9 cellular contexts compared by ENCODE assay signal in genomic region chrX:83916525-83916924, GRCh38. TPM values are rescaled to one million over a fixed set of nuclear protein-coding genes. Genes with fewer than 3 reads are reported as not detected.
DNase-seq lines count a peak whose midpoint lies in the region; ATAC-seq and TF ChIP-seq lines count a peak whose summit lies in the region.
"Had no signal": no experiment of that assay in that cellular context is flagged by ENCODE, and none has a peak within 500 bp of the region (broad histone marks: within the 10 kb centered on the region; RNA-seq: fewer than 3 reads in every experiment).

No MANE protein-coding gene starts in this region.

- no peak overlapping the region for H3K27ac Mint-ChIP-seq in CD8-positive, alpha-beta T cell

- H3K4me2 ChIP-seq in mammary epithelial cell (ENCODE audit: insufficient read depth, low read depth, low read length) = no peak overlapping the region

- no peak overlapping the region for H3K27ac ChIP-seq in mammary epithelial cell (ENCODE audit: insufficient read depth, low read depth, low read length)
- no peak overlapping the region for H3K27ac ChIP-seq in CD8-positive, alpha-beta T cell (ENCODE audit: low read depth, low read length)

- no peaks in the 10 kb centered on the region for H3K4me1 Mint-ChIP-seq in CD8-positive, alpha-beta T cell (ENCODE audit: low read depth)

- no peaks in the 10 kb centered on the region for H3K9me3 ChIP-seq in mammary epithelial cell (replicated peaks; ENCODE audit: insufficient read depth, low read length)
- no peaks in the 10 kb centered on the region for H3K9me3 ChIP-seq in CD8-positive, alpha-beta T cell (ENCODE audit: low read length)

- H3K4me1 ChIP-seq in mammary epithelial cell (ENCODE audit: insufficient read depth, low read length) = no peaks in the 10 kb centered on the region
- no peaks in the 10 kb centered on the region for H3K4me1 ChIP-seq in CD8-positive, alpha-beta T cell (ENCODE audit: insufficient read depth, low read length)

- peaks cover 4% of the 10 kb centered on the region for H3K9me3 Mint-ChIP-seq in CD8-positive, alpha-beta T cell

- H3K27me3 ChIP-seq in mammary epithelial cell (ENCODE audit: insufficient read depth, low read length) = no peaks in the 10 kb centered on the region
- no peaks in the 10 kb centered on the region for H3K27me3 ChIP-seq in CD8-positive, alpha-beta T cell (ENCODE audit: insufficient read depth, low read length)

- no TSS peak for BruUV-seq in mammary epithelial cell (replicated peaks; lab: Mats Ljungman, UMichigan)

- intact Hi-C loops in mammary epithelial cell (cut with micrococcal nuclease) = loop anchor here (10.0 kb wide), 1 partner anchor 268 kb away; the partner anchor contains the start of gene RPS6KA6
- intact Hi-C loops in CD8-positive, alpha-beta T cell (cut with DNase I, micrococcal nuclease) = no loop called here

- H4K20me1 ChIP-seq in mammary epithelial cell (ENCODE audit: insufficient read depth, low read length) = no peaks in the 10 kb centered on the region

- no peak overlapping the region for H2AFZ ChIP-seq in mammary epithelial cell (ENCODE audit: low read depth, low read length)

- DNase-seq in NCI-H2171 treated with DMSO at 0.1 percent for 48 hours (lab: John Stamatoyannopoulos, UW) (peak; percentile 12), NCI-H2171 (lab: John Stamatoyannopoulos, UW) (no peak), mammary epithelial cell (peak; percentile 6), retina (peak; percentile 13), cerebellar nuclear complex (lab: John Stamatoyannopoulos, UW) (no peak)
- no peak for DNase-seq in CD8-positive, alpha-beta T cell
- DNase-seq: hippocampal formation had no signal

- H3K79me2 ChIP-seq in mammary epithelial cell (ENCODE audit: insufficient read depth, low read length) = no peaks in the 10 kb centered on the region

- 45% methylated on average over 2 of the region's 2 CpGs for WGBS in mammary epithelial cell (ENCODE audit: low coverage, missing lambda C conversion rate)

- no peaks in the 10 kb centered on the region for H3K36me3 Mint-ChIP-seq in CD8-positive, alpha-beta T cell

- H3K4me3 Mint-ChIP-seq in CD8-positive, alpha-beta T cell = no peak overlapping the region

- peak; percentile 65 for TF ChIP-seq CTCF in LNCAP (IDR thresholded peaks at IDR 0.05)
- TF ChIP-seq CTCF in mammary epithelial cell (conservative IDR thresholded peaks at IDR 0.05 in 1 of 2, IDR thresholded peaks at IDR 0.05 in 1 of 2; ENCODE audit: extremely low read depth in 1 of 2, insufficient read depth in 1 of 2, low read depth in 1 of 2, low read length in 2 of 2) = peak; percentile 68 to 69
- no peak for TF ChIP-seq CTCF in CD8-positive, alpha-beta T cell (IDR thresholded peaks at IDR 0.05)

- no peak for ATAC-seq in CD8-positive, alpha-beta T cell
- ATAC-seq in HG02870 (IDR thresholded peaks at IDR 0.05; ENCODE audit: unreplicated experiment) = no peak

- H3K27me3 Mint-ChIP-seq in CD8-positive, alpha-beta T cell (ENCODE audit: low read depth) = no peaks in the 10 kb centered on the region

- POLR2A ChIA-PET in CD8-positive, alpha-beta T cell (lab: Charles Lee) = no interaction called here

- CTCF ChIA-PET in mammary epithelial cell (lab: Charles Lee; ENCODE audit: low non-redundant PET) = interaction anchor here (0.7 kb wide), 1 partner anchor 201 kb away, joined by 3 read pairs; no protein-coding TSS in a partner anchor
- CTCF ChIA-PET in CD8-positive, alpha-beta T cell (lab: Charles Lee) = no interaction called here

- H3K4me3 ChIP-seq in mammary epithelial cell (replicated peaks in 1 of 3; ENCODE audit: insufficient read depth in 1 of 3, low read depth in 2 of 3, low read length in 3 of 3) = no peak overlapping the region
- H3K4me3 ChIP-seq in CD8-positive, alpha-beta T cell (ENCODE audit: low read depth, low read length) = no peak overlapping the region

- dilution Hi-C loops in mammary epithelial cell (cut with HindIII; ENCODE audit: low sequenced_read_pairs) = no loop called here

- in situ Hi-C loops in mammary epithelial cell (cut with MboI; ENCODE audit: low sequenced_read_pairs in 2 of 2) = no loop called here

- no peaks in the 10 kb centered on the region for H3K36me3 ChIP-seq in mammary epithelial cell (ENCODE audit: insufficient read depth, low read length)
- H3K36me3 ChIP-seq in CD8-positive, alpha-beta T cell (ENCODE audit: insufficient read depth, low read length) = no peaks in the 10 kb centered on the region

- H3K9ac ChIP-seq in mammary epithelial cell (ENCODE audit: insufficient read depth, low read length) = no peak overlapping the region

RNA-seq across cellular contexts. Expression of gene CYLC1, which starts 55.6 kb away (rescaled TPM):
- not detected for total RNA-seq in mammary epithelial cell
- not detected for polyA plus RNA-seq in mammary epithelial cell
- polyA minus RNA-seq in mammary epithelial cell = not detected
- total RNA-seq in CD8-positive, alpha-beta T cell = not detected

Comparison
In these comparisons a context has a peak if more than half of its experiments do, and no peak if none do; other contexts are left out.
1. DNase-seq: peak in NCI-H2171 treated with DMSO at 0.1 percent for 48 hours (single experiment), mammary epithelial cell (single experiment) and retina (single experiment); none in NCI-H2171 (single experiment), cerebellar nuclear complex (0 of 2) and CD8-positive, alpha-beta T cell (0 of 7).